11 cellular contexts compared by ENCODE assay signal in the genomic region with DNA sequence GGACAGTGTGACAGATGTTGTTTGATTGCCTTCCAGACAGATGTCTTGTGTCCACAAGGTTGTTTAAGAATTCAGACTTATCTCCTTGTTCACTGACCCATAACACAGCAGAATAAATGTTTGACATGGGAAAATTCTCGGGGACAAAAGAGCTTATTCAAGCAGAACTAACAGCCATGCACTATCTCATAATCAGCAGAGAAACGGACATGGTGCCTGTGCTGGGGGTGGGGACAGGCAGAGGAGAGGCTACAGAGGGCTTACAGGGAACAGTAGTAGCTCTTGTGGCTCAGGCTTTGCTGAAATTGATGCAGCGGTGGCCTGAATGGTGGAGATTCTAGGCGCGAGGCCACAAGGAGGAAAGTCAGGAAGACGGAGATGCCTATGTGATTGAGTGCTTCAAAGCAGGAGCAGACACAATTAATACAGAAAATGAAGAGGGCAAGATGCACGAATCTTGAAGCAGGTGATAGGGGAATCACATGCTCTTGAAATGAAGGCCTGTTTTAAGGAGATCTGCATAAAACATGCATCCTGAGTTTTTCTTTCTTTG.
DNase-seq lines count a peak whose midpoint lies in the region; ATAC-seq and TF ChIP-seq lines count a peak whose summit lies in the region.
"Had no signal": no experiment of that assay in that cellular context is flagged by ENCODE, and none has a peak within 500 bp of the region (broad histone marks: within the 10 kb centered on the region; RNA-seq: fewer than 3 reads in every experiment).

No MANE protein-coding gene starts in this region.

- no peaks in the 10 kb centered on the region for H3K4me1 ChIP-seq in heart left ventricle
- no peaks in the 10 kb centered on the region for H3K4me1 ChIP-seq in mucosa of descending colon (ENCODE audit: low read depth)

- no peaks in the 10 kb centered on the region for H3K36me3 Mint-ChIP-seq in T-helper 17 cell (ENCODE audit: low read depth)

- peak overlapping the region; percentile 63 for H3K27ac Mint-ChIP-seq in T-helper 17 cell
- H3K27ac Mint-ChIP-seq: activated T-cell treated with anti-CD3 and anti-CD28 coated beads, Interleukin-2, amount 50 U/mL, for 72 hours had no signal

- DNase-seq in cardiac septum (ENCODE audit: low spot score) (peak; percentile 19), heart left ventricle (no peak), T-helper 17 cell (no peak), mucosa of descending colon (no peak), 8988T (no peak), midbrain (lab: John Stamatoyannopoulos, UW) (no peak), germinal center (ENCODE audit: low spot score) (no peak)
- DNase-seq: activated T-cell treated with anti-CD3 and anti-CD28 coated beads, Interleukin-2, amount 50 U/mL, for 72 hours had no signal

- no peaks in the 10 kb centered on the region for H3K27me3 ChIP-seq in heart left ventricle

- H3K9me3 ChIP-seq in heart left ventricle (no peaks in the 10 kb centered on the region), T-helper 17 cell (ENCODE audit: control insufficient read depth, low read length, poor library complexity, severe bottlenecking) (no peaks in the 10 kb centered on the region), mucosa of descending colon (no peaks in the 10 kb centered on the region)

- H3K4me3 ChIP-seq in heart left ventricle (no peak overlapping the region), mucosa of descending colon (no peak overlapping the region)

- ATAC-seq in heart left ventricle: no peak
- ATAC-seq in HG03139 (IDR thresholded peaks at IDR 0.05; ENCODE audit: unreplicated experiment): peak; percentile 87
- no peak for ATAC-seq in T-helper 17 cell
- no peak for ATAC-seq in mucosa of descending colon
- ATAC-seq: activated T-cell treated with anti-CD3 and anti-CD28 coated beads, Interleukin-2, amount 50 U/mL, for 72 hours; Right ventricle myocardium inferior had no signal

- H3K36me3 ChIP-seq in heart left ventricle (no peaks in the 10 kb centered on the region), mucosa of descending colon (ENCODE audit: low read depth) (no peaks in the 10 kb centered on the region)

- TF ChIP-seq POLR2A in heart left ventricle (IDR thresholded peaks at IDR 0.05): no peak

- TF ChIP-seq CTCF in heart left ventricle (IDR thresholded peaks at IDR 0.05): no peak
- no peak for TF ChIP-seq CTCF in mucosa of descending colon (IDR thresholded peaks at IDR 0.05)

- H3K4me3 Mint-ChIP-seq in T-helper 17 cell: peak overlapping the region; percentile 34
- H3K4me3 Mint-ChIP-seq: activated T-cell treated with anti-CD3 and anti-CD28 coated beads, Interleukin-2, amount 50 U/mL, for 72 hours had no signal

- intact Hi-C loops in cardiac septum (cut with DNase I): no loop called here
- intact Hi-C loops in heart left ventricle (cut with DNase I): no loop called here
- intact Hi-C loops in mucosa of descending colon (cut with DNase I, micrococcal nuclease): no loop called here

- H3K27me3 Mint-ChIP-seq in T-helper 17 cell: no peaks in the 10 kb centered on the region

- H3K4me1 Mint-ChIP-seq in T-helper 17 cell: peaks cover 19% of the 10 kb centered on the region

- WGBS in heart left ventricle, 4 donors: 59 to 72% (median 66%) methylated on average over 7 of the region's 7 CpGs

- H3K27ac ChIP-seq in heart left ventricle: no peak overlapping the region
- H3K27ac ChIP-seq: KMS-11 had no signal
